ENCODE assay signal across 7 cellular contexts in the genomic region with DNA sequence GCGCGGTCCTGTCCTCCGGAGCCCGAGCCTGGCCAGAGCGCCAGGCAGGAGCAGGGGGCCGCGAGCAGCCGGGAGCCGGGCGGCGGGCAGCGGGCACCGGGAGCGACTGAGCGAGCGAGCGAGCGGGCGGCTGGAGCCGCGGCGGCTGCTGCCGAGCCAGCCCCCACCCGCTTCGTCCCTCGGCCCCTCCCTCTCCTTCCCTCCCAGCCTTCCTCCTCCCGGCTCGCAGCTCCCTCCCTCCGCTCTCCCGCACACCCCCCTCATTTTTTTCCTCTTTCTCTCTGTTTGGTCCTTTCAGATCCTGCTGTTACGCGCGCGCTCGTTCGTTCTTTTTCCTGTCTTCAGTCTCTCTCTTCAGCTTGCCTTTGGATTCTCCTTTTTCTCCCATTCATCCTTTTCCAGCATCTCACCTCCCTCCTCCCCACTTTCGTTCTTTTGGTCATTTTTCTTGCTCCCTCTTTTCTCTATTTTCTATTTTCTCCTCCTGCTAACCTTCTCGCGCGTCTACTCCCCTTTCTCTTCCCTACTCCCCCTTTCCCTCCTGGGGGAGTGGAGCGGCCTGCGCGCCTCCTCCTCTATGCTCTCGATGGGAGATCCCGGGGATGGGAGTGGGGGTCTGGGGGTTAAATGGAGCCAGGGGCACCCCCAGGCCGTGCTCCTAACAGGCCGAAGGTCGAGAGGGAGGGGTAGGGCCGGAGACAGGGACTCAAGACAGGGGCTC. TPM values are rescaled to one million over a fixed set of nuclear protein-coding genes. Genes with fewer than 3 reads are reported as not detected.
DNase-seq lines count a peak whose midpoint lies in the region; ATAC-seq, FAIRE-seq and TF ChIP-seq lines count a peak whose summit lies in the region.

A gene (minus strand): TSS at position 108 of the 721 bp plus-strand sequence. CDS start 125,347 bp downstream, outside the sequence.

- H3K4me2 ChIP-seq in astrocyte (ENCODE audit: low read length), result peak within 1 kb of the TSS; percentile 95

- ATAC-seq in sciatic nerve (peak; percentile 73), HG02642 (IDR thresholded peaks at IDR 0.05; ENCODE audit: poor library complexity, unreplicated experiment) (no peak)

- H3K27me3 ChIP-seq in astrocyte (ENCODE audit: insufficient read depth, low read length) (peaks cover 79% of the 10 kb centered on the region), iPS DF 6.9 (ENCODE audit: control insufficient read depth, insufficient read depth, low read length) (peaks cover 41% of the 10 kb centered on the region)

- no peaks in the 10 kb centered on the region for H3K9me3 Mint-ChIP-seq in astrocyte (ENCODE audit: unreplicated experiment)

- no peaks in the 10 kb centered on the region for H3K36me3 ChIP-seq in astrocyte (ENCODE audit: insufficient read depth, low read length)
- no peaks in the 10 kb centered on the region for H3K36me3 ChIP-seq in iPS DF 6.9 (ENCODE audit: control insufficient read depth, insufficient read depth, low read length)

- FAIRE-seq in astrocyte (lab: Jason Lieb, UNC), result no peak

- no peak within 1 kb of the TSS for H3K27ac Mint-ChIP-seq in astrocyte (ENCODE audit: unreplicated experiment)

- WGBS in iPS DF 6.9 (ENCODE audit: insufficient coverage, insufficient read length), result no CpG with 5 or more reads among the region's 49 CpGs

- no peak within 1 kb of the TSS for H3K27ac ChIP-seq in astrocyte (ENCODE audit: low read depth, low read length)
- no peak within 1 kb of the TSS for H3K27ac ChIP-seq in iPS DF 6.9 (ENCODE audit: low read length)

- peak within 1 kb of the TSS; percentile 81 for H2AFZ ChIP-seq in astrocyte (ENCODE audit: low read depth, low read length)

- peaks cover 4% of the 10 kb centered on the region for H4K20me1 ChIP-seq in astrocyte (ENCODE audit: insufficient read depth, low read length)

- peak within 1 kb of the TSS; percentile 21 for H3K4me3 ChIP-seq in GM12865 (ENCODE audit: low read depth, low read length)
- H3K4me3 ChIP-seq in astrocyte (ENCODE audit: insufficient read depth, low read depth, low read length), result peak within 1 kb of the TSS; percentile 52
- H3K4me3 ChIP-seq in iPS DF 6.9 (ENCODE audit: low read length), result peak within 1 kb of the TSS; percentile 79

- no peaks in the 10 kb centered on the region for H3K79me2 ChIP-seq in astrocyte (ENCODE audit: insufficient read depth, low read length)

- intact Hi-C loops in sciatic nerve (cut with DNase I), result no loop called here

- H3K9me3 ChIP-seq in astrocyte (ENCODE audit: insufficient read depth, low read depth, low read length) (no peaks in the 10 kb centered on the region), iPS DF 6.9 (ENCODE audit: control insufficient read depth, insufficient read depth, low read length) (no peaks in the 10 kb centered on the region)

- H3K9ac ChIP-seq in astrocyte (ENCODE audit: low read length), result peak within 1 kb of the TSS; percentile 28

- H3K4me1 Mint-ChIP-seq in astrocyte (ENCODE audit: low read depth, unreplicated experiment), result peaks cover 3% of the 10 kb centered on the region

- H3K36me3 Mint-ChIP-seq in astrocyte (ENCODE audit: low read depth, unreplicated experiment), result no peaks in the 10 kb centered on the region

- peak within 1 kb of the TSS; percentile 80 for H3K4me3 Mint-ChIP-seq in astrocyte (ENCODE audit: unreplicated experiment)

- H3K27me3 Mint-ChIP-seq in astrocyte (ENCODE audit: low read depth, unreplicated experiment), result peaks cover 77% of the 10 kb centered on the region

- TF ChIP-seq CTCF in GM12865 (IDR thresholded peaks at IDR 0.05; ENCODE audit: insufficient read depth, low read depth, low read length, missing control alignments) (no peak), astrocyte (IDR thresholded peaks at IDR 0.05; ENCODE audit: insufficient read depth, low read depth, low read length) (no peak)

- H3K4me1 ChIP-seq in astrocyte (ENCODE audit: insufficient read depth, low read length) (peaks cover 14% of the 10 kb centered on the region), iPS DF 6.9 (ENCODE audit: control insufficient read depth, insufficient read depth, low read length) (no peaks in the 10 kb centered on the region; the same call in 1 of the 2 replicates)

- DNase-seq in GM12865 (ENCODE audit: low read depth), result no peak
- peak; percentile 49 for DNase-seq in NCI-H1436 (lab: John Stamatoyannopoulos, UW)
- peak; percentile 38 for DNase-seq in astrocyte (ENCODE audit: low read depth)
- DNase-seq in iPS DF 6.9 (ENCODE audit: low read depth, low spot score), result no peak
- DNase-seq in sciatic nerve (ENCODE audit: low spot score), result peak; percentile 62
- DNase-seq in SIG-M5 treated with dmso at 0.1 percent for 504 hours (lab: John Stamatoyannopoulos, UW; ENCODE audit: unreplicated experiment), result no peak

RNA-seq across cellular contexts. Expression of the gene that starts here (rescaled TPM):
- total RNA-seq in astrocyte (0.16 and 0.29 TPM in 2 replicates), sciatic nerve (6.8 TPM)

Comparison
In these comparisons a context has a peak if more than half of its experiments do, and no peak if none do; other contexts are left out.
1. Peak in DNase-seq, H3K4me3 ChIP-seq, H3K9ac ChIP-seq and H3K4me2 ChIP-seq in astrocyte; RNA of the gene not detected or under 1 TPM.
2. DNase-seq: peak in NCI-H1436 (single experiment) and sciatic nerve (single experiment); none in GM12865 (single experiment), iPS DF 6.9 (single experiment) and SIG-M5 treated with dmso at 0.1 percent for 504 hours (single experiment).
3. H3K4me3 ChIP-seq: peak in every context shown above with its lines; median percentile 79 in iPS DF 6.9; 52 in astrocyte; 21 in GM12865.